12 cellular contexts compared by ENCODE assay signal in the genomic region with DNA sequence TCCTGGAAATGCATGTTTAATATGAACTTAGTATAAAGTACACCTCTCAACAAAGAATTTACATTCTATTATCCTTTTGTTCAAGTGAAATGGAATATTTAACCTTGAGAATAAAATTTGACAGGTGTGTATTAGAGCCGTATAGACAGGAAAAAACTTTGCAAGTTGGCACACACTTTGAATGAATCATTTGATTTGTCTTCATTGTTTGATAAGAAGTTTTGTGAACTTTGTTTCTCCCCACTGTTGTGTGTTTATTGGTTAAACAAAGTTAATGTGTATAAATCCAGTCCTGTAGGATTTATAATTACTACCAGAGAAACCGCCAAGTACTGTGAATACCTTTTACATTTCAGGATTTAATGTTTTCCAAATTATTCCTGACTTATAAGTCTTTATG. TPM values are rescaled to one million over a fixed set of nuclear protein-coding genes. Genes with fewer than 3 reads are reported as not detected.
DNase-seq lines count a peak whose midpoint lies in the region; ATAC-seq, FAIRE-seq and TF ChIP-seq lines count a peak whose summit lies in the region.
"Had no signal": no experiment of that assay in that cellular context is flagged by ENCODE, and none has a peak within 500 bp of the region (broad histone marks: within the 10 kb centered on the region; RNA-seq: fewer than 3 reads in every experiment).

No MANE protein-coding gene starts in this region.

- H3K27me3 ChIP-seq in cardiac muscle cell = no peaks in the 10 kb centered on the region
- H3K27me3 ChIP-seq in GM12878 (replicated peaks in 1 of 2; ENCODE audit: control insufficient read depth in 2 of 2, insufficient read depth in 2 of 2, low read length in 1 of 2) = peaks cover 0 to 3% of the 10 kb centered on the region in 2 experiments; a peak in 3 of 4 replicates
- no peaks in the 10 kb centered on the region; a peak in 1 of 5 replicates for H3K27me3 ChIP-seq in HepG2 (ENCODE audit: control insufficient read depth in 1 of 2, insufficient read depth in 2 of 2, low read length in 2 of 2)
- H3K27me3 ChIP-seq in suprapubic skin = no peaks in the 10 kb centered on the region

- TF ChIP-seq POLR2A in GM12878 (IDR thresholded peaks at IDR 0.05; ENCODE audit: low read depth, low read length) (no peak), HepG2 (IDR thresholded peaks at IDR 0.05; ENCODE audit: insufficient read depth in 1 of 2, low read depth in 2 of 2, low read length in 2 of 2) (no peak), suprapubic skin (IDR thresholded peaks at IDR 0.05) (no peak)

- TF ChIP-seq CTCF in cardiac muscle cell (IDR thresholded peaks at IDR 0.05; ENCODE audit: low read depth, low read length) = no peak
- no peak for TF ChIP-seq CTCF in GM12878 (IDR thresholded peaks at IDR 0.05 in 2 of 3, conservative IDR thresholded peaks at IDR 0.05 in 1 of 3; ENCODE audit: control insufficient read depth in 2 of 3, extremely low read depth in 1 of 3, insufficient read depth in 1 of 3, low read depth in 3 of 3, low read length in 3 of 3)
- TF ChIP-seq CTCF in HepG2 (CRISPR knock-in tag; IDR thresholded peaks at IDR 0.05) = no peak
- TF ChIP-seq CTCF in suprapubic skin (IDR thresholded peaks at IDR 0.05) = no peak

- SMC1A ChIA-PET in GM12878 (lab: Charles Lee; ENCODE audit: uncharacterized antibody, unreplicated experiment) = no interaction called here

- CTCF ChIA-PET in GM12878 (lab: Yijun Ruan, JAX) (no interaction called here), HepG2 (lab: Yijun Ruan, JAX; ENCODE audit: low intra/inter-chr PET ratio, low total read pairs) (no interaction called here)

- H3K9ac ChIP-seq in GM12878 (ENCODE audit: control insufficient read depth, insufficient read depth, low read length) (no peak overlapping the region), HepG2 (ENCODE audit: insufficient read depth, low read depth, low read length) (peak overlapping the region; percentile 26; the same call in 1 of the 2 replicates)

- FAIRE-seq in GM12878 (lab: Jason Lieb, UNC) (no peak), HepG2 (lab: Jason Lieb, UNC) (no peak)

- no peaks in the 10 kb centered on the region for H4K20me1 ChIP-seq in GM12878 (ENCODE audit: control insufficient read depth, insufficient read depth)
- no peaks in the 10 kb centered on the region for H4K20me1 ChIP-seq in HepG2 (ENCODE audit: insufficient read depth, low read length)

- H3K4me1 ChIP-seq in cardiac muscle cell (ENCODE audit: low read depth) (peaks cover 19% of the 10 kb centered on the region), GM12878 (ENCODE audit: control insufficient read depth, insufficient read depth, low read length) (no peaks in the 10 kb centered on the region; the same call in 1 of the 2 replicates), HepG2 (ENCODE audit: insufficient read depth, low read length) (peaks cover 34% of the 10 kb centered on the region), suprapubic skin (peaks cover 44% of the 10 kb centered on the region)

- peak overlapping the region; percentile 90 for H3K4me3 ChIP-seq in cardiac muscle cell
- peak overlapping the region; percentile 24; the same call in 1 of the 2 replicates for H3K4me3 ChIP-seq in GM12878
- peak overlapping the region in 2 of 3 experiments; percentile 22 to 97; a peak in 3 of 6 replicates for H3K4me3 ChIP-seq in HepG2 (replicated peaks in 1 of 3; ENCODE audit: insufficient read depth in 1 of 3, low read depth in 2 of 3, low read length in 3 of 3)
- peak overlapping the region; percentile 91 for H3K4me3 ChIP-seq in suprapubic skin

- H3K4me2 ChIP-seq in GM12878 (ENCODE audit: control insufficient read depth, insufficient read depth) = no peak overlapping the region
- peak overlapping the region; percentile 94 for H3K4me2 ChIP-seq in HepG2 (ENCODE audit: low read depth, low read length)

- DNase-seq in cardiac muscle cell (ENCODE audit: low read depth in 1 of 2, low spot score in 1 of 2) = no peak
- DNase-seq in left cardiac atrium = no peak
- DNase-seq in GM12878 (ENCODE audit: low read depth, low spot score) = no peak
- no peak for DNase-seq in HepG2 (ENCODE audit: low spot score)
- no peak for DNase-seq in suprapubic skin (ENCODE audit: low spot score in 2 of 2)
- DNase-seq in nucleus accumbens (lab: John Stamatoyannopoulos, UW) = no peak
- no peak for DNase-seq in occipital lobe (lab: John Stamatoyannopoulos, UW)
- DNase-seq: activated CD4-positive, CD25-positive, alpha-beta regulatory T cell treated with anti-CD3 and anti-CD28 coated beads, Interleukin-2, amount 50 U/mL, for 72 hours; amygdala; NCI-H1048 had no signal

- ATAC-seq in left cardiac atrium (no peak), GM12878 (no peak), HepG2 (no peak), HG02759 (IDR thresholded peaks at IDR 0.05; ENCODE audit: unreplicated experiment) (no peak)

- H3K9me3 ChIP-seq in cardiac muscle cell (ENCODE audit: low read depth) = no peaks in the 10 kb centered on the region
- H3K9me3 ChIP-seq in GM12878 (replicated peaks; ENCODE audit: control insufficient read depth, insufficient read depth, low read length) = no peaks in the 10 kb centered on the region
- no peaks in the 10 kb centered on the region for H3K9me3 ChIP-seq in HepG2 (ENCODE audit: low read length)
- H3K9me3 ChIP-seq in suprapubic skin = no peaks in the 10 kb centered on the region
- H3K9me3 ChIP-seq: neutrophil had no signal

- in situ Hi-C loops in GM12878 (cut with MboI) = no loop called here
- in situ Hi-C loops in HepG2 (cut with HindIII; ENCODE audit: extremely low pct_ligation_motif_present, low pct_unique_long_range_greater_than_20kb) = no loop called here

- WGBS in GM12878 (ENCODE audit: insufficient coverage, insufficient replicate concordance, low lambda C conversion rate, missing lambda C conversion rate) = 45% methylated on average over 2 of the region's 2 CpGs
- 62% methylated on average over 2 of the region's 2 CpGs for WGBS in HepG2 (ENCODE audit: low lambda C conversion rate)
- WGBS in suprapubic skin = 34% methylated on average over 2 of the region's 2 CpGs

- no peak for TF ChIP-seq RAD21 in GM12878 (IDR thresholded peaks at IDR 0.05; ENCODE audit: insufficient read depth, low read depth, low read length)
- TF ChIP-seq RAD21 in HepG2 (CRISPR knock-in tag; IDR thresholded peaks at IDR 0.05) = no peak

- TF ChIP-seq EP300 in GM12878 (IDR thresholded peaks at IDR 0.05; ENCODE audit: borderline replicate concordance in 1 of 2, control insufficient read depth in 1 of 2, low read depth in 2 of 2, low read length in 2 of 2) (no peak), HepG2 (IDR thresholded peaks at IDR 0.05; ENCODE audit: low read depth in 2 of 2, low read length in 2 of 2) (no peak), HepG2 (CRISPR knock-in tag; IDR thresholded peaks at IDR 0.05; ENCODE audit: borderline replicate concordance) (no peak), suprapubic skin (IDR thresholded peaks at IDR 0.05) (no peak)

- RAD21 ChIA-PET in GM12878 (lab: Charles Lee; ENCODE audit: unreplicated experiment) = no interaction called here

- H3K79me2 ChIP-seq in GM12878 (ENCODE audit: control insufficient read depth, insufficient read depth, low read length) = peaks cover 4% of the 10 kb centered on the region
- H3K79me2 ChIP-seq in HepG2 (ENCODE audit: insufficient read depth, low read length) = peaks cover 25% of the 10 kb centered on the region

- BruUV-seq in GM12878 (replicated peaks; lab: Mats Ljungman, UMichigan) (no TSS peak), HepG2 (replicated peaks; lab: Mats Ljungman, UMichigan) (no TSS peak)

- H2AFZ ChIP-seq in GM12878 (ENCODE audit: control insufficient read depth, low read depth, low read length) = no peak overlapping the region
- no peak overlapping the region for H2AFZ ChIP-seq in HepG2 (ENCODE audit: low read length)

- POLR2A ChIA-PET in GM12878 (lab: Charles Lee) = no interaction called here
- POLR2A ChIA-PET in HepG2 (lab: Yijun Ruan, JAX) = no interaction called here

- H3K27ac ChIP-seq in cardiac muscle cell (no peak overlapping the region), GM12878 (ENCODE audit: control insufficient read depth, insufficient read depth) (no peak overlapping the region), HepG2 (ENCODE audit: extremely low read length, insufficient read depth, low read length) (no peak overlapping the region), suprapubic skin (no peak overlapping the region)
- H3K27ac ChIP-seq: neutrophil had no signal

- intact Hi-C loops in left cardiac atrium (cut with DNase I) = loop anchor here in 1 of 2 donors (5.0 kb wide), 1 partner anchor 52 kb away; no protein-coding TSS in a partner anchor
- intact Hi-C loops in GM12878 (cut with micrococcal nuclease; ENCODE audit: unreplicated experiment) = no loop called here
- intact Hi-C loops in HepG2 (cut with micrococcal nuclease; ENCODE audit: unreplicated experiment) = loop anchor here (1.0 kb wide), 1 partner anchor 90 kb away; no protein-coding TSS in a partner anchor

- H3K36me3 ChIP-seq in cardiac muscle cell (no peaks in the 10 kb centered on the region), GM12878 (ENCODE audit: control insufficient read depth in 2 of 2, insufficient read depth in 2 of 2, low read length in 1 of 2) (no peaks in the 10 kb centered on the region), HepG2 (replicated peaks in 1 of 2; ENCODE audit: control insufficient read depth in 1 of 2, insufficient read depth in 2 of 2, low read length in 2 of 2) (no peaks in the 10 kb centered on the region), suprapubic skin (no peaks in the 10 kb centered on the region)
- H3K36me3 ChIP-seq: neutrophil had no signal

RNA-seq across cellular contexts. Expression of a gene that starts 2.0 kb away (rescaled TPM):
- total RNA-seq in cardiac muscle cell = 22.2 and 47.5 TPM in 2 replicates
- polyA plus RNA-seq in cardiac muscle cell = 20.6 and 30.2 TPM in 2 replicates
- 10 to 100 TPM; 14.3 to 14.5 TPM for total RNA-seq in left cardiac atrium
- 0.15 TPM in 1 of 2 replicates, not detected in the other for total RNA-seq in GM12878 (2013; cell fraction: nucleolus; rRNA removed)
- 2.6 and 3.6 TPM in 2 replicates for total RNA-seq in GM12878 (2014; rRNA removed)
- total RNA-seq in GM12878 (2014; rRNA removed; fragmentation: Illumina TruSeq; extraction: Trizol) = 4.1 and 4.6 TPM in 2 replicates
- 3.3 and 3.8 TPM in 2 replicates for total RNA-seq in GM12878 (2021)
- polyA plus RNA-seq in GM12878 (2011; ENCODE audit: low read depth) = 0.26 TPM
- 0.03 TPM in 1 of 2 replicates, not detected in the other for polyA plus RNA-seq in GM12878 (2011; rRNA removed)
- polyA plus RNA-seq in GM12878 (2011; cell fraction: cytosol; rRNA removed) = not detected in 2 replicates
- not detected in 2 replicates for polyA plus RNA-seq in GM12878 (2011; cell fraction: nucleus; rRNA removed)
- polyA plus RNA-seq in GM12878 (2012) = 0.55 and 0.86 TPM in 2 replicates
- 1.8 and 2.5 TPM in 2 replicates for polyA plus RNA-seq in GM12878 (2014; fragmentation: Illumina TruSeq; extraction: Trizol)
- under 1 TPM; 0.37 to 0.50 TPM for polyA plus RNA-seq in GM12878 (2014; fragmentation: Nextera tagmentation; extraction: Ambion mirVana)
- polyA plus RNA-seq in GM12878 (2014; rRNA removed) = 1.2 and 1.3 TPM in 2 replicates
- 1 to 10 TPM; 1.1 to 1.8 TPM for polyA plus RNA-seq in GM12878 (2016; fragmentation: Nextera tagmentation; extraction: Ambion mirVana)
- polyA minus RNA-seq in GM12878 (2011; rRNA and poly(A)+ RNA removed) = not detected in 2 replicates
- not detected in 2 replicates for polyA minus RNA-seq in GM12878 (2011; cell fraction: cytosol; rRNA and poly(A)+ RNA removed)
- 0.19 TPM in 1 of 2 replicates, not detected in the other for polyA minus RNA-seq in GM12878 (2011; cell fraction: nucleus; rRNA and poly(A)+ RNA removed)
- total RNA-seq in HepG2 (2016; rRNA removed; fragmentation: Illumina TruSeq; extraction: Trizol) = 5.3 and 7.9 TPM in 2 replicates
- total RNA-seq in HepG2 (2016; cell fraction: cytosol; rRNA removed; fragmentation: Illumina TruSeq; extraction: Trizol; ENCODE audit: low read depth) = 1.5 and 1.9 TPM in 2 replicates
- total RNA-seq in HepG2 (2016; cell fraction: insoluble cytoplasmic fraction; rRNA removed; fragmentation: Illumina TruSeq; extraction: Trizol) = 5.3 and 7.7 TPM in 2 replicates
- 2.7 and 2.8 TPM in 2 replicates for total RNA-seq in HepG2 (2016; cell fraction: membrane; rRNA removed; fragmentation: Illumina TruSeq; extraction: Trizol)
- 6.9 and 8.1 TPM in 2 replicates for total RNA-seq in HepG2 (2016; cell fraction: nucleus; rRNA removed; fragmentation: Illumina TruSeq; extraction: Trizol)
- 1.8 TPM in 2 replicates for polyA plus RNA-seq in HepG2 (2011; rRNA removed)
- 1.0 and 1.2 TPM in 2 replicates for polyA plus RNA-seq in HepG2 (2011; cell fraction: cytosol; rRNA removed)
- 1.2 and 1.3 TPM in 2 replicates for polyA plus RNA-seq in HepG2 (2011; cell fraction: nucleus; rRNA removed)
- 1.6 and 2.5 TPM in 2 replicates for polyA plus RNA-seq in HepG2 (2012)
- 0.08 and 0.10 TPM in 2 replicates for polyA plus RNA-seq in HepG2 (2016; cell fraction: cytosol; fragmentation: Illumina TruSeq; extraction: Trizol; ENCODE audit: low read depth)
- 2.4 and 2.6 TPM in 2 replicates for polyA plus RNA-seq in HepG2 (2016; cell fraction: insoluble cytoplasmic fraction; fragmentation: Illumina TruSeq; extraction: Trizol; ENCODE audit: low read depth)
- polyA plus RNA-seq in HepG2 (2016; cell fraction: membrane; fragmentation: Illumina TruSeq; extraction: Trizol; ENCODE audit: low read depth) = 0.31 and 0.42 TPM in 2 replicates
- polyA plus RNA-seq in HepG2 (2016; cell fraction: nucleus; fragmentation: Illumina TruSeq; extraction: Trizol; ENCODE audit: insufficient read depth, low read depth) = 3.5 and 3.9 TPM in 2 replicates
- polyA minus RNA-seq in HepG2 (2011; rRNA and poly(A)+ RNA removed; ENCODE audit: low replicate concordance) = 2.3 and 6.3 TPM in 2 replicates
- polyA minus RNA-seq in HepG2 (2011; cell fraction: cytosol; rRNA and poly(A)+ RNA removed) = 4.7 and 5.0 TPM in 2 replicates
- polyA minus RNA-seq in HepG2 (2011; cell fraction: nucleus; rRNA and poly(A)+ RNA removed) = 10.0 and 11.9 TPM in 2 replicates
- 10 to 100 TPM in 2 of 4 donors, 1 to 10 TPM in 2; 5.9 to 12.6 (median 10.1) TPM for total RNA-seq in suprapubic skin
- total RNA-seq in occipital lobe = 2.3 TPM

Comparison
In these comparisons a context has a peak if more than half of its experiments do, and no peak if none do; other contexts are left out.
1. H3K4me3 ChIP-seq: peak in every context shown above with its lines; median percentile 91 in suprapubic skin; 90 in cardiac muscle cell; 60 in HepG2; 24 in GM12878.